Comparison of ENCODE assay signal across 1 cellular context in the genomic region with DNA sequence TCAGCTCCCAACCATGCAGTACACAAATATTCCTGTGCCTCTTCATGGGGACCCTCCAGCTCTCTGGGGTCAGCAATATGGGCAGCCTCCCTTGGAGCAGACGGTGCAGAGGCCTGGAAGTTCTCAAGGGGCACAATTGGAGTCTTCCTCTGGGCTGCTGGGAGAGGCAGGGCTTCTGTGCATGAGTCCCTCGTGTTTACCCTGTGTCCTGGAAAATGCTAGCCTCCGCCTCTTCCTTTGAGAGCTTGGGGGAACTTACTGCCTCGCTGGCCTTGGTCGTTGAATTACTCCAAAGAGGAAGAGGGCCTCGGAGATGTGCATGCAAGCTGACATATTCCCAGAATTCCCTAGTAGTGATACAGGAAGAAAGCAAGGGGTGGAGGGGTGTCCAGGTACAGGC.
TF ChIP-seq lines count a peak whose summit lies in the region.

No MANE protein-coding gene starts in this region.

TF ChIP-seq in GM23338, 12 proteins besides CTCF, POLR2A, EP300 and RAD21 (continued from another document):
- no peak for TF ChIP-seq NANOG (IDR thresholded peaks at IDR 0.05; ENCODE audit: borderline replicate concordance)
- TF ChIP-seq POLR2AphosphoS5 (IDR thresholded peaks at IDR 0.05; ENCODE audit: low read depth), result no peak
